13 cellular contexts compared by ENCODE assay signal in genomic region chr3:99868438-99868723, GRCh38. TPM values are rescaled to one million over a fixed set of nuclear protein-coding genes. Genes with fewer than 3 reads are reported as not detected.
DNase-seq lines count a peak whose midpoint lies in the region; ATAC-seq and TF ChIP-seq lines count a peak whose summit lies in the region.
"Had no signal": no experiment of that assay in that cellular context is flagged by ENCODE, and none has a peak within 500 bp of the region (broad histone marks: within the 10 kb centered on the region; RNA-seq: fewer than 3 reads in every experiment).

No MANE protein-coding gene starts in this region.

- H3K4me3 Mint-ChIP-seq in activated T-helper 17 cell treated with anti-CD3 and anti-CD28 coated beads, Interleukin-2, amount 50 U/mL, for 72 hours: no peak overlapping the region
- no peak overlapping the region for H3K4me3 Mint-ChIP-seq in activated naive CD8-positive, alpha-beta T cell treated with anti-CD3 and anti-CD28 coated beads for 36 hours
- H3K4me3 Mint-ChIP-seq: memory B cell had no signal

- H3K9me1 ChIP-seq in IMR-90 (ENCODE audit: insufficient read depth, low read length): peaks cover 23% of the 10 kb centered on the region

- no peak overlapping the region for H4K91ac ChIP-seq in IMR-90 (ENCODE audit: insufficient read depth, low read depth, low read length)

- peaks cover 20% of the 10 kb centered on the region for H3K4me1 Mint-ChIP-seq in activated T-helper 17 cell treated with anti-CD3 and anti-CD28 coated beads, Interleukin-2, amount 50 U/mL, for 72 hours
- peaks cover 44% of the 10 kb centered on the region for H3K4me1 Mint-ChIP-seq in activated naive CD8-positive, alpha-beta T cell treated with anti-CD3 and anti-CD28 coated beads for 36 hours

- H2BK20ac ChIP-seq in IMR-90 (ENCODE audit: low read depth, low read length): no peak overlapping the region

- peak overlapping the region; percentile 69 for H3K14ac ChIP-seq in IMR-90 (replicated peaks; ENCODE audit: low read depth, low read length)

- no TSS peak for BruUV-seq in IMR-90 (replicated peaks; lab: Mats Ljungman, UMichigan)

- H3K4me1 ChIP-seq in IMR-90 (ENCODE audit: control insufficient read depth, insufficient read depth, low read length): peaks cover 25% of the 10 kb centered on the region

- CTCF ChIA-PET in IMR-90 (lab: Yijun Ruan, JAX): no interaction called here

- H2AK9ac ChIP-seq in IMR-90 (replicated peaks; ENCODE audit: low read depth, low read length, poor library complexity): no peak overlapping the region

- peak overlapping the region in 1 of 2 experiments; percentile 1; a peak in 1 of 4 replicates for H4K8ac ChIP-seq in IMR-90 (ENCODE audit: low read depth in 2 of 2, low read length in 2 of 2)

- H2AK5ac ChIP-seq in IMR-90 (ENCODE audit: low read depth, low read length): no peak overlapping the region

- no peak for TF ChIP-seq CTCF in IMR-90 (conservative IDR thresholded peaks at IDR 0.05; ENCODE audit: low read depth, low read length)

- POLR2A ChIA-PET in IMR-90 (lab: Charles Lee; ENCODE audit: unreplicated experiment): no interaction called here

- H3K27ac Mint-ChIP-seq in activated T-helper 17 cell treated with anti-CD3 and anti-CD28 coated beads, Interleukin-2, amount 50 U/mL, for 72 hours: peak overlapping the region; percentile 32
- no peak overlapping the region for H3K27ac Mint-ChIP-seq in activated naive CD8-positive, alpha-beta T cell treated with anti-CD3 and anti-CD28 coated beads for 36 hours
- H3K27ac Mint-ChIP-seq: memory B cell had no signal

- no peak overlapping the region for H3K9ac ChIP-seq in IMR-90 (ENCODE audit: low read depth, low read length)

- TF ChIP-seq RAD21 in IMR-90 (IDR thresholded peaks at IDR 0.05; ENCODE audit: low read length): no peak

- 0 out of 2 replicates have a peak overlapping the region, but pooled peaks have one; percentile 5 for H2BK120ac ChIP-seq in IMR-90 (ENCODE audit: low read depth, low read length)

- intact Hi-C loops in IMR-90 (cut with micrococcal nuclease): no loop called here

- no peak for TF ChIP-seq POLR2A in IMR-90 (IDR thresholded peaks at IDR 0.05; ENCODE audit: low read depth, low read length)

- no peak for ATAC-seq in IMR-90 (ENCODE audit: low read depth)
- ATAC-seq in activated T-helper 17 cell treated with anti-CD3 and anti-CD28 coated beads, Interleukin-2, amount 50 U/mL, for 72 hours (replicated peaks): peak; percentile 5
- ATAC-seq: sciatic nerve had no signal

- H3K27me3 ChIP-seq in IMR-90 (ENCODE audit: control insufficient read depth, insufficient read depth, low read length): no peaks in the 10 kb centered on the region
- H3K27me3 ChIP-seq: brain microvascular endothelial cell, SJSA1 had no signal

- H3K27me3 Mint-ChIP-seq in activated T-helper 17 cell treated with anti-CD3 and anti-CD28 coated beads, Interleukin-2, amount 50 U/mL, for 72 hours: no peaks in the 10 kb centered on the region
- H3K27me3 Mint-ChIP-seq in activated naive CD8-positive, alpha-beta T cell treated with anti-CD3 and anti-CD28 coated beads for 36 hours: no peaks in the 10 kb centered on the region
- H3K27me3 Mint-ChIP-seq: memory B cell had no signal

- H3K27ac ChIP-seq in IMR-90 (ENCODE audit: insufficient read depth, low read length): no peak overlapping the region
- H3K27ac ChIP-seq: brain microvascular endothelial cell, SJSA1 had no signal

- H4K20me1 ChIP-seq in IMR-90 (ENCODE audit: insufficient read depth, low read length): peaks cover 72% of the 10 kb centered on the region

- H3K23ac ChIP-seq in IMR-90 (ENCODE audit: low read depth, low read length): peak overlapping the region; percentile 67

- dilution Hi-C loops in IMR-90 (cut with HindIII; ENCODE audit: low sequenced_read_pairs, unreplicated experiment): no loop called here

- peaks cover 16 to 76% of the 10 kb centered on the region in 2 experiments for H3K79me1 ChIP-seq in IMR-90 (ENCODE audit: low read depth in 1 of 2, low read length in 2 of 2)

- WGBS in IMR-90 (ENCODE audit: extremely low coverage in 2 of 2, insufficient read length in 1 of 2), 2 experiments: no CpG with 5 or more reads among the region's 1 CpG

- H3K36me3 Mint-ChIP-seq in activated T-helper 17 cell treated with anti-CD3 and anti-CD28 coated beads, Interleukin-2, amount 50 U/mL, for 72 hours (ENCODE audit: low read depth): peaks cover 4% of the 10 kb centered on the region
- H3K36me3 Mint-ChIP-seq in activated naive CD8-positive, alpha-beta T cell treated with anti-CD3 and anti-CD28 coated beads for 36 hours: peaks cover 16% of the 10 kb centered on the region

- H3K4ac ChIP-seq in IMR-90 (ENCODE audit: low read depth, low read length): peak overlapping the region; percentile 28

- no peaks in the 10 kb centered on the region for H3K9me3 ChIP-seq in IMR-90 (ENCODE audit: control insufficient read depth, insufficient read depth, low read length)
- H3K9me3 ChIP-seq: SJSA1 had no signal

- H3K36me3 ChIP-seq in IMR-90 (ENCODE audit: control insufficient read depth, insufficient read depth, low read length): peaks cover 21% of the 10 kb centered on the region

- DNase-seq in EH (ENCODE audit: low read depth): peak; percentile 36
- peak; percentile 41 for DNase-seq in IMR-90
- DNase-seq in kidney tubule cell (ENCODE audit: low spot score): peak; percentile 34
- DNase-seq in activated naive CD8-positive, alpha-beta T cell treated with anti-CD3 and anti-CD28 coated beads for 36 hours: no peak
- no peak for DNase-seq in 8988T
- no peak for DNase-seq in ecto neural progenitor cell (ENCODE audit: low spot score)
- DNase-seq: brain microvascular endothelial cell, glutamatergic neuron, NCI-H146 had no signal

- H3K56ac ChIP-seq in IMR-90 (ENCODE audit: extremely low read depth, insufficient read depth, low read length): no peak overlapping the region

- H2AFZ ChIP-seq in IMR-90 (replicated peaks; ENCODE audit: low read length, poor library complexity): no peak overlapping the region

- H3K4me2 ChIP-seq in IMR-90 (ENCODE audit: low read depth, low read length): peak overlapping the region; percentile 22; the same call in 1 of the 2 replicates

- peak overlapping the region; percentile 8; the same call in 1 of the 2 replicates for H4K5ac ChIP-seq in IMR-90 (ENCODE audit: low read depth, low read length)

- no peak overlapping the region for H3K4me3 ChIP-seq in IMR-90 (ENCODE audit: insufficient read depth, low read depth, low read length)
- H3K4me3 ChIP-seq: SJSA1 had no signal

- no peaks in the 10 kb centered on the region for H3K9me3 Mint-ChIP-seq in activated T-helper 17 cell treated with anti-CD3 and anti-CD28 coated beads, Interleukin-2, amount 50 U/mL, for 72 hours
- H3K9me3 Mint-ChIP-seq in activated naive CD8-positive, alpha-beta T cell treated with anti-CD3 and anti-CD28 coated beads for 36 hours: no peaks in the 10 kb centered on the region
- H3K9me3 Mint-ChIP-seq: memory B cell had no signal

- peak overlapping the region; percentile 30; the same call in 1 of the 2 replicates for H3K18ac ChIP-seq in IMR-90 (ENCODE audit: low read depth, low read length)

- in situ Hi-C loops in IMR-90 (cut with MboI; ENCODE audit: low sequenced_read_pairs): loop anchor here (25.0 kb wide), 1 partner anchor 194 kb away; no protein-coding TSS in a partner anchor

- H2BK15ac ChIP-seq in IMR-90 (ENCODE audit: low read depth, low read length): no peak overlapping the region

- H2BK5ac ChIP-seq in IMR-90 (ENCODE audit: low read depth, low read length, poor library complexity, severe bottlenecking): peak overlapping the region; percentile 36

TF ChIP-seq in IMR-90, 13 proteins besides CTCF, POLR2A, EP300 and RAD21:
- TF ChIP-seq RFX5 (IDR thresholded peaks at IDR 0.05; ENCODE audit: low read depth, low read length) (no peak), RCOR1 (IDR thresholded peaks at IDR 0.05; ENCODE audit: insufficient replicate concordance, low read length) (no peak), USF2 (IDR thresholded peaks at IDR 0.05; ENCODE audit: low read depth, low read length) (no peak), CHD1 (IDR thresholded peaks at IDR 0.05; ENCODE audit: low read depth, low read length) (no peak), NFE2L2 (IDR thresholded peaks at IDR 0.05; ENCODE audit: low read depth, low read length) (no peak), MAFK (IDR thresholded peaks at IDR 0.05; ENCODE audit: low read depth, low read length) (no peak), BHLHE40 (IDR thresholded peaks at IDR 0.05; ENCODE audit: low read depth, low read length) (no peak), SMC3 (IDR thresholded peaks at IDR 0.05; ENCODE audit: low read depth, low read length) (no peak), MAZ (IDR thresholded peaks at IDR 0.05; ENCODE audit: borderline replicate concordance, low read depth, low read length) (no peak), FOS (IDR thresholded peaks at IDR 0.05; ENCODE audit: low read depth, low read length) (no peak), CEBPB (IDR thresholded peaks at IDR 0.05; ENCODE audit: low read depth, low read length) (no peak), MXI1 (IDR thresholded peaks at IDR 0.05; ENCODE audit: borderline replicate concordance, low read depth, low read length) (no peak), ELK1 (IDR thresholded peaks at IDR 0.05; ENCODE audit: borderline replicate concordance, low read depth, low read length) (no peak)

RNA-seq across cellular contexts. Expression of gene CMSS1, which starts 50.7 kb away (rescaled TPM):
- total RNA-seq in IMR-90 (2012; rRNA removed): 13.6 and 18.1 TPM in 2 replicates
- polyA plus RNA-seq in IMR-90 (2012; rRNA removed): 10.0 and 12.5 TPM in 2 replicates
- polyA plus RNA-seq in IMR-90 (2012; cell fraction: cytosol; rRNA removed): 2.1 and 2.2 TPM in 2 replicates
- 0.51 and 4.4 TPM in 2 replicates for polyA plus RNA-seq in IMR-90 (2012; cell fraction: nucleus; rRNA removed; ENCODE audit: low replicate concordance)
- 10 to 100 TPM; 29.8 to 67.4 TPM for total RNA-seq in activated T-helper 17 cell treated with anti-CD3 and anti-CD28 coated beads, Interleukin-2, amount 50 U/mL, for 72 hours
- 100 to 1,000 TPM; 121 to 122 TPM for total RNA-seq in activated naive CD8-positive, alpha-beta T cell treated with anti-CD3 and anti-CD28 coated beads for 36 hours

Comparison
In these comparisons a context has a peak if more than half of its experiments do, and no peak if none do; other contexts are left out.
1. DNase-seq: peak in EH (single experiment), IMR-90 (single experiment) and kidney tubule cell (single experiment); none in activated naive CD8-positive, alpha-beta T cell treated with anti-CD3 and anti-CD28 coated beads for 36 hours (single experiment), 8988T (single experiment) and ecto neural progenitor cell (single experiment).